ENCODE assay signal across 14 cellular contexts in genomic region chr17:82108038-82108998, GRCh38. TPM values are rescaled to one million over a fixed set of nuclear protein-coding genes. Genes with fewer than 3 reads are reported as not detected.
DNase-seq lines count a peak whose midpoint lies in the region; ATAC-seq, FAIRE-seq and TF ChIP-seq lines count a peak whose summit lies in the region.
"Had no signal": no experiment of that assay in that cellular context is flagged by ENCODE, and none has a peak within 500 bp of the region (broad histone marks: within the 10 kb centered on the region; RNA-seq: fewer than 3 reads in every experiment).

No MANE protein-coding gene starts in this region.

- intact Hi-C loops in kidney (cut with DNase I) (no loop called here), sigmoid colon (cut with DNase I) (no loop called here)

- peaks cover 47% of the 10 kb centered on the region for H3K4me1 Mint-ChIP-seq in activated naive CD4-positive, alpha-beta T cell treated with anti-CD3 and anti-CD28 coated beads, Interleukin-2, amount 10 ng/mL, durations not matched to agents 7 days and 5 days

- TF ChIP-seq POLR2A in sigmoid colon (IDR thresholded peaks at IDR 0.05), result no peak

- no peak overlapping the region for H3K9ac ChIP-seq in kidney (ENCODE audit: low read length in 2 of 2)

- TF ChIP-seq EP300 in sigmoid colon (IDR thresholded peaks at IDR 0.05), result no peak

- no peaks in the 10 kb centered on the region for H3K27me3 Mint-ChIP-seq in activated naive CD4-positive, alpha-beta T cell treated with anti-CD3 and anti-CD28 coated beads, Interleukin-2, amount 10 ng/mL, durations not matched to agents 7 days and 5 days

- H3K4me3 ChIP-seq in SJCRH30 (peak overlapping the region; percentile 2), kidney (ENCODE audit: low read length in 2 of 2) (no peak overlapping the region), sigmoid colon (no peak overlapping the region)
- H3K4me3 ChIP-seq: left lung, Peyer's patch had no signal

- ATAC-seq in activated naive CD4-positive, alpha-beta T cell treated with anti-CD3 and anti-CD28 coated beads, Interleukin-2, amount 50 U/mL, for 72 hours, result no peak
- ATAC-seq: left lung had no signal

- DNase-seq in activated naive CD4-positive, alpha-beta T cell treated with anti-CD3 and anti-CD28 coated beads, Interleukin-2, amount 10 ng/mL, durations not matched to agents 7 days and 5 days, result no peak
- DNase-seq in activated naive CD4-positive, alpha-beta T cell treated with anti-CD3 and anti-CD28 coated beads, Interleukin-2, amount 50 U/mL, for 72 hours (ENCODE audit: low spot score in 2 of 2), result no peak
- peak; percentile 40 to 71 for DNase-seq in SJCRH30
- peak; percentile 86 for DNase-seq in kidney
- peak; percentile 57 for DNase-seq in sigmoid colon
- no peak for DNase-seq in iPS-NIHi11 (ENCODE audit: low spot score)
- DNase-seq in GF-D8 (lab: John Stamatoyannopoulos, UW), result no peak
- no peak for DNase-seq in Ammon's horn (ENCODE audit: low spot score)
- DNase-seq: activated CD4-positive, alpha-beta T cell treated with anti-CD3 and anti-CD28 coated beads, Interleukin-2, amount 50 U/mL, for 1 hour; activated naive CD4-positive, alpha-beta T cell treated with Interleukin-2 at 50 U/mL for 16 hours; DND-41; NCI-H1105; Peyer's patch had no signal

- no peak for TF ChIP-seq CTCF in kidney (IDR thresholded peaks at IDR 0.05; ENCODE audit: borderline replicate concordance, extremely low read depth, insufficient read depth)
- TF ChIP-seq CTCF in sigmoid colon (IDR thresholded peaks at IDR 0.05), result no peak

- H3K4me3 Mint-ChIP-seq in activated naive CD4-positive, alpha-beta T cell treated with anti-CD3 and anti-CD28 coated beads, Interleukin-2, amount 10 ng/mL, durations not matched to agents 7 days and 5 days, result no peak overlapping the region

- FAIRE-seq in kidney (lab: Jason Lieb, UNC), result no peak

- H3K27ac ChIP-seq in SJCRH30, result no peak overlapping the region; the same call in 1 of the 2 replicates
- H3K27ac ChIP-seq in kidney (ENCODE audit: low read depth in 2 of 2, low read length in 2 of 2), result no peak overlapping the region
- H3K27ac ChIP-seq in sigmoid colon, result peak overlapping the region in 1 of 4 donors; percentile 31
- H3K27ac ChIP-seq: left lung had no signal

- no peaks in the 10 kb centered on the region for H3K9me3 Mint-ChIP-seq in activated naive CD4-positive, alpha-beta T cell treated with anti-CD3 and anti-CD28 coated beads, Interleukin-2, amount 10 ng/mL, durations not matched to agents 7 days and 5 days
- H3K9me3 Mint-ChIP-seq in activated naive CD4-positive, alpha-beta T cell treated with anti-CD3 and anti-CD28 coated beads, Interleukin-2, amount 50 U/mL, for 72 hours, result no peaks in the 10 kb centered on the region

- peak overlapping the region; percentile 71 for H3K27ac Mint-ChIP-seq in activated naive CD4-positive, alpha-beta T cell treated with anti-CD3 and anti-CD28 coated beads, Interleukin-2, amount 10 ng/mL, durations not matched to agents 7 days and 5 days
- peak overlapping the region in 1 of 2 donors; percentile 70 for H3K27ac Mint-ChIP-seq in activated naive CD4-positive, alpha-beta T cell treated with anti-CD3 and anti-CD28 coated beads, Interleukin-2, amount 50 U/mL, for 72 hours

- H3K36me3 ChIP-seq in SJCRH30 (no peaks in the 10 kb centered on the region), kidney (ENCODE audit: control insufficient read depth in 1 of 2, insufficient read depth in 2 of 2, low read length in 2 of 2) (peaks cover 2 to 9% of the 10 kb centered on the region in 2 donors), sigmoid colon (peaks cover 0 to 17% (median 0%) of the 10 kb centered on the region in 4 donors)

- H3K9me3 ChIP-seq in SJCRH30 (replicated peaks), result no peaks in the 10 kb centered on the region
- H3K9me3 ChIP-seq in kidney (ENCODE audit: control insufficient read depth in 1 of 2, low read length in 2 of 2), result no peaks in the 10 kb centered on the region
- H3K9me3 ChIP-seq in sigmoid colon, result no peaks in the 10 kb centered on the region
- H3K9me3 ChIP-seq: left lung, Peyer's patch had no signal

- H3K36me3 Mint-ChIP-seq in activated naive CD4-positive, alpha-beta T cell treated with anti-CD3 and anti-CD28 coated beads, Interleukin-2, amount 10 ng/mL, durations not matched to agents 7 days and 5 days, result no peaks in the 10 kb centered on the region
- peaks cover 0 to 9% of the 10 kb centered on the region in 2 donors for H3K36me3 Mint-ChIP-seq in activated naive CD4-positive, alpha-beta T cell treated with anti-CD3 and anti-CD28 coated beads, Interleukin-2, amount 50 U/mL, for 72 hours

- H3K27me3 ChIP-seq in SJCRH30 (no peaks in the 10 kb centered on the region), sigmoid colon (no peaks in the 10 kb centered on the region)
- H3K27me3 ChIP-seq: left lung, Peyer's patch had no signal

- CTCF ChIA-PET in activated naive CD4-positive, alpha-beta T cell treated with anti-CD3 and anti-CD28 coated beads, Interleukin-2, amount 10 ng/mL, durations not matched to agents 7 days and 5 days (lab: Charles Lee), result interaction anchor here (1.2 kb wide), 1 partner anchor 18 kb away, joined by 4 read pairs; no protein-coding TSS in a partner anchor

- WGBS in sigmoid colon, 2 donors, result 89 to 90% methylated on average over 36 of the region's 36 CpGs

- H3K4me1 ChIP-seq in SJCRH30 (peaks cover 40% of the 10 kb centered on the region), kidney (ENCODE audit: control insufficient read depth in 1 of 2, insufficient read depth in 1 of 2, low read depth in 1 of 2, low read length in 2 of 2) (peaks cover 18 to 34% of the 10 kb centered on the region in 2 donors), sigmoid colon (peaks cover 0 to 29% (median 26%) of the 10 kb centered on the region in 4 donors)

RNA-seq across cellular contexts. Expression of gene FASN, which starts 10.3 kb away (rescaled TPM):
- 100 to 1,000 TPM in 1 of 2 donors, 10 to 100 TPM in 1; 82.6 to 171 TPM for total RNA-seq in activated naive CD4-positive, alpha-beta T cell treated with anti-CD3 and anti-CD28 coated beads, Interleukin-2, amount 50 U/mL, for 72 hours
- total RNA-seq in SJCRH30 (2014; rRNA removed; shearing (Covaris generic)), result 141 and 151 TPM in 2 replicates
- 43.3 TPM for total RNA-seq in kidney
- polyA plus RNA-seq in kidney (ENCODE audit: insufficient read depth, low read depth, low replicate concordance), result 13.6 TPM
- 10 to 100 TPM; 12.7 to 44.2 (median 19.0) TPM for total RNA-seq in sigmoid colon
- 100 to 1,000 TPM in 1 of 3 donors, 10 to 100 TPM in 2; 14.4 to 152 (median 15.3) TPM for polyA plus RNA-seq in sigmoid colon

RNA-seq across cellular contexts. Expression of gene DUS1L, which starts 42.7 kb away (rescaled TPM):
- 100 to 1,000 TPM in 1 of 2 donors, 10 to 100 TPM in 1; 86.2 to 103 TPM for total RNA-seq in activated naive CD4-positive, alpha-beta T cell treated with anti-CD3 and anti-CD28 coated beads, Interleukin-2, amount 50 U/mL, for 72 hours
- total RNA-seq in SJCRH30 (2014; rRNA removed; shearing (Covaris generic)), result 112 and 126 TPM in 2 replicates
- total RNA-seq in kidney, result 84.8 TPM
- polyA plus RNA-seq in kidney (ENCODE audit: insufficient read depth, low read depth, low replicate concordance), result 102 TPM
- 10 to 100 TPM; 31.3 to 71.0 (median 54.2) TPM for total RNA-seq in sigmoid colon
- 100 to 1,000 TPM in 1 of 3 donors, 10 to 100 TPM in 2; 68.5 to 119 (median 84.2) TPM for polyA plus RNA-seq in sigmoid colon

RNA-seq across cellular contexts. Expression of gene GPS1, which starts 56.6 kb away (rescaled TPM):
- total RNA-seq in activated naive CD4-positive, alpha-beta T cell treated with anti-CD3 and anti-CD28 coated beads, Interleukin-2, amount 50 U/mL, for 72 hours, result 10 to 100 TPM; 60.3 to 77.1 TPM
- total RNA-seq in SJCRH30 (2014; rRNA removed; shearing (Covaris generic)), result 168 and 176 TPM in 2 replicates
- total RNA-seq in kidney (99.3 TPM), sigmoid colon (10 to 100 TPM; 64.6 to 75.4 (median 69.8) TPM)
- polyA plus RNA-seq in kidney (ENCODE audit: insufficient read depth, low read depth, low replicate concordance) (149 TPM), sigmoid colon (10 to 100 TPM; 67.3 to 83.6 (median 69.1) TPM)

RNA-seq across cellular contexts. Expression of gene RFNG, which starts 56.7 kb away (rescaled TPM):
- 10 to 100 TPM; 21.5 to 24.2 TPM for total RNA-seq in activated naive CD4-positive, alpha-beta T cell treated with anti-CD3 and anti-CD28 coated beads, Interleukin-2, amount 50 U/mL, for 72 hours
- total RNA-seq in SJCRH30 (2014; rRNA removed; shearing (Covaris generic)), result 21.8 and 26.5 TPM in 2 replicates
- total RNA-seq in kidney (29.8 TPM), sigmoid colon (10 to 100 TPM; 31.7 to 37.4 (median 33.7) TPM)
- polyA plus RNA-seq in kidney (ENCODE audit: insufficient read depth, low read depth, low replicate concordance) (47.3 TPM), sigmoid colon (10 to 100 TPM; 13.6 to 38.6 (median 23.4) TPM)

Comparison
In these comparisons a context has a peak if more than half of its experiments do, and no peak if none do; other contexts are left out.
1. DNase-seq: peak in SJCRH30 (2 of 2), kidney (single experiment) and sigmoid colon (single experiment); none in activated naive CD4-positive, alpha-beta T cell treated with anti-CD3 and anti-CD28 coated beads, Interleukin-2, amount 10 ng/mL, durations not matched to agents 7 days and 5 days (single experiment), activated naive CD4-positive, alpha-beta T cell treated with anti-CD3 and anti-CD28 coated beads, Interleukin-2, amount 50 U/mL, for 72 hours (0 of 2), iPS-NIHi11 (single experiment), GF-D8 (single experiment) and Ammon's horn (single experiment).